Comparison of ENCODE assay signal across 21 cellular contexts in genomic region chr2:66271777-66272176, GRCh38.
A peak's percentile ranks its signal among the peaks of the same experiment; 100 is the strongest.
DNase-seq lines count a peak whose midpoint lies in the region; ATAC-seq, FAIRE-seq and TF ChIP-seq lines count a peak whose summit lies in the region.
"Had no signal": no experiment of that assay in that cellular context is flagged by ENCODE, and none has a peak within 500 bp of the region (broad histone marks: within the 10 kb centered on the region; RNA-seq: fewer than 3 reads in every experiment).

No MANE protein-coding gene starts in this region.

- no peak overlapping the region for H3K27ac ChIP-seq in small intestine (ENCODE audit: low read depth in 1 of 2, low read length in 1 of 2)
- no peak overlapping the region for H3K27ac ChIP-seq in right lobe of liver
- H3K27ac ChIP-seq: BLaER1 treated with 17β-estradiol and CSF1 and Interleukin-3, amounts not matched to agents 10 nM and 100 nM; GM23248; KMS-11 had no signal

- no peak for FAIRE-seq in small intestine (lab: Jason Lieb, UNC)
- FAIRE-seq: G401.6, GM12892 had no signal

- peaks cover 38% of the 10 kb centered on the region for H3K4me1 Mint-ChIP-seq in Calu3 (ENCODE audit: low read depth, unreplicated experiment)
- peaks cover 21% of the 10 kb centered on the region for H3K4me1 Mint-ChIP-seq in neural crest cell
- H3K4me1 Mint-ChIP-seq: CD4-positive, CD25-positive, alpha-beta regulatory T cell had no signal

- no peak for ATAC-seq in right lobe of liver

- no peaks in the 10 kb centered on the region for H3K4me1 ChIP-seq in small intestine (ENCODE audit: control insufficient read depth in 2 of 2, insufficient read depth in 1 of 2, low read depth in 1 of 2, low read length in 1 of 2)
- H3K4me1 ChIP-seq in right lobe of liver: no peaks in the 10 kb centered on the region
- H3K4me1 ChIP-seq in BE2C: no peaks in the 10 kb centered on the region

- no TSS peak for BruUV-seq in Calu3 (replicated peaks; lab: Mats Ljungman, UMichigan)

- H3K27ac Mint-ChIP-seq in Calu3 (ENCODE audit: unreplicated experiment) (peak overlapping the region; percentile 86), neural crest cell (ENCODE audit: unreplicated experiment) (peak overlapping the region; percentile 7)
- H3K27ac Mint-ChIP-seq: CD4-positive, CD25-positive, alpha-beta regulatory T cell; IgD-negative memory B cell had no signal

- intact Hi-C loops in Calu3 (cut with micrococcal nuclease; ENCODE audit: unreplicated experiment) (no loop called here), right lobe of liver (cut with DNase I) (no loop called here)

- TF ChIP-seq CTCF in Calu3 (IDR thresholded peaks at IDR 0.05; ENCODE audit: unreplicated experiment): no peak
- no peak for TF ChIP-seq CTCF in neural crest cell (conservative IDR thresholded peaks at IDR 0.05)
- TF ChIP-seq CTCF in right lobe of liver (IDR thresholded peaks at IDR 0.05): no peak
- no peak for TF ChIP-seq CTCF in BE2C (IDR thresholded peaks at IDR 0.05; ENCODE audit: low read depth, low read length)

- H3K36me3 ChIP-seq in small intestine (ENCODE audit: control insufficient read depth in 2 of 2, insufficient read depth in 2 of 2, low read length in 2 of 2) (no peaks in the 10 kb centered on the region), right lobe of liver (no peaks in the 10 kb centered on the region), BE2C (no peaks in the 10 kb centered on the region)
- H3K36me3 ChIP-seq: BLaER1 treated with 17β-estradiol and CSF1 and Interleukin-3, amounts not matched to agents 10 nM and 100 nM had no signal

- H3K4me3 Mint-ChIP-seq in Calu3 (ENCODE audit: low read depth, unreplicated experiment): peak overlapping the region; percentile 15
- H3K4me3 Mint-ChIP-seq in neural crest cell: no peak overlapping the region
- H3K4me3 Mint-ChIP-seq: CD4-positive, CD25-positive, alpha-beta regulatory T cell; IgD-negative memory B cell had no signal

- no peak for TF ChIP-seq POLR2A in right lobe of liver (IDR thresholded peaks at IDR 0.05)

- WGBS in small intestine, 3 donors: 11 to 35% (median 17%) methylated on average over 2 of the region's 2 CpGs
- WGBS in right lobe of liver (ENCODE audit: insufficient coverage, low coverage, low lambda C conversion rate, missing lambda C conversion rate): 25% methylated on average over 2 of the region's 2 CpGs

- DNase-seq in Calu3 (peak; percentile 39), HuH-7 (ENCODE audit: low spot score) (peak; percentile 8), foreskin melanocyte (peak; percentile 43), neural crest cell (ENCODE audit: low read depth, low spot score) (no peak), small intestine (no peak), amygdala (lab: John Stamatoyannopoulos, UW) (no peak), right lobe of liver (no peak), BE2C (no peak)
- DNase-seq: 8988T; AML-193; CD4-positive, CD25-positive, alpha-beta regulatory T cell; DMS153; DMS79 treated with DMSO at 0.1 percent for 48 hours; EL; GM23248; H7 had no signal

- no peaks in the 10 kb centered on the region for H3K27me3 ChIP-seq in small intestine (ENCODE audit: control insufficient read depth in 2 of 2, insufficient read depth in 2 of 2, low read length in 2 of 2)
- no peaks in the 10 kb centered on the region for H3K27me3 ChIP-seq in right lobe of liver
- H3K27me3 ChIP-seq in BE2C: no peaks in the 10 kb centered on the region
- H3K27me3 ChIP-seq: BLaER1 treated with 17β-estradiol and CSF1 and Interleukin-3, amounts not matched to agents 10 nM and 100 nM had no signal

- H3K36me3 Mint-ChIP-seq in Calu3 (ENCODE audit: insufficient read depth, unreplicated experiment) (no peaks in the 10 kb centered on the region), neural crest cell (ENCODE audit: low read depth) (no peaks in the 10 kb centered on the region)
- H3K36me3 Mint-ChIP-seq: CD4-positive, CD25-positive, alpha-beta regulatory T cell; IgD-negative memory B cell had no signal

- H3K9me3 ChIP-seq in small intestine (ENCODE audit: control insufficient read depth, low read depth) (no peaks in the 10 kb centered on the region), right lobe of liver (no peaks in the 10 kb centered on the region), BE2C (no peaks in the 10 kb centered on the region)
- H3K9me3 ChIP-seq: BLaER1 treated with 17β-estradiol and CSF1 and Interleukin-3, amounts not matched to agents 10 nM and 100 nM had no signal

- H3K4me3 ChIP-seq in small intestine (ENCODE audit: low read depth in 1 of 2, low read length in 2 of 2): no peak overlapping the region
- H3K4me3 ChIP-seq in right lobe of liver: no peak overlapping the region
- no peak overlapping the region for H3K4me3 ChIP-seq in BE2C (ENCODE audit: low read depth, low read length)
- H3K4me3 ChIP-seq: BLaER1 treated with 17β-estradiol and CSF1 and Interleukin-3, amounts not matched to agents 10 nM and 100 nM; GM23248 had no signal

- H3K9me3 Mint-ChIP-seq in Calu3 (ENCODE audit: low read depth, unreplicated experiment): no peaks in the 10 kb centered on the region
- H3K9me3 Mint-ChIP-seq in neural crest cell: no peaks in the 10 kb centered on the region

- H3K27me3 Mint-ChIP-seq in Calu3 (ENCODE audit: unreplicated experiment): no peaks in the 10 kb centered on the region
- no peaks in the 10 kb centered on the region for H3K27me3 Mint-ChIP-seq in neural crest cell (ENCODE audit: low read depth)
- H3K27me3 Mint-ChIP-seq: CD4-positive, CD25-positive, alpha-beta regulatory T cell had no signal

- CTCF ChIA-PET in Calu3 (lab: Charles Lee): interaction anchor here (0.7 kb wide), 1 partner anchor 31 kb away, joined by 4 read pairs; no protein-coding TSS in a partner anchor

Comparison
In these comparisons a context has a peak if more than half of its experiments do, and no peak if none do; other contexts are left out.
1. DNase-seq: peak in Calu3 (single experiment), HuH-7 (single experiment) and foreskin melanocyte (single experiment); none in neural crest cell (single experiment), small intestine (single experiment), amygdala (0 of 56), right lobe of liver (0 of 3) and BE2C (single experiment).